Comparison of ENCODE assay signal across 8 cellular contexts in the genomic region with DNA sequence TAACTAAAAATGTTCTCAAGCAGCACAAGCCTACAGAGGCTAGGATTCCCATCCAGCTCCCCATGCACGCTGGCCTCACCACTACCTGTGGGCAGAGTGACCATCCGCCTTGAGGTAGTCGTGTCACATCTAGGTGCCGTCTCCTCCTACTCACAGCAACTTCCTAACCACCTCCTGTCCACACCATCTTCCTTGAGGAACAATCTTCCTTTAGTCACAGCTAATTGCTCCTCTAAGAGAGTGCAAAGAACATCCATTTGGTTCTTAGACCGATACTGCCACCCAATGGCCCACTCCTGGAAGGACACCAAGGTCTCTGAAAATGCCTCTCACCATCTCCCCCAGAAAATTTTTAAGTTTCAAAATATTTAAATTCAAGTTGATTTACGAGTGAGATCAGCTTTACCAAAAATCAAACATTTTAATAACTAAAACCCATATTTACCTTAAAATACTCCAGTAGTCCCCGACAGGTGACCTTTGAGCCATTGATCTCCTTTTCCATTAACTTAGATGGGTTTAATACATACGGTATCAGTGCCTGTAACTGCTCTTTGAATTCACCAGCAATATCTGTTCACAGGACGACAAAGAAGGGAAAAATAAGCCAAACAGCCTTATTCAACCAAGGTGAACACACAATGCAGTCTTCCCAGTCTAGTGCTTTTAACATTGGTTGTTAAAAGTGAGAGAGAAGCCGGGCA. TPM values are rescaled to one million over a fixed set of nuclear protein-coding genes. Genes with fewer than 3 reads are reported as not detected.
DNase-seq lines count a peak whose midpoint lies in the region; ATAC-seq, FAIRE-seq and TF ChIP-seq lines count a peak whose summit lies in the region.

No MANE protein-coding gene starts in this region.

- ATAC-seq in GM18861 (IDR thresholded peaks at IDR 0.05; ENCODE audit: unreplicated experiment), result no peak

- TF ChIP-seq POLR2A in GM12891 (IDR thresholded peaks at IDR 0.05; ENCODE audit: low read depth, low read length), result no peak

- DNase-seq in A172 (ENCODE audit: low spot score) (peak; percentile 65), GM12891 (ENCODE audit: insufficient read length, low spot score) (peak; percentile 37), NCI-H526 treated with DMSO at 0.1 percent for 48 hours (lab: John Stamatoyannopoulos, UW) (peak; percentile 17), dermis microvascular lymphatic vessel endothelial cell (ENCODE audit: low read depth in 2 of 2) (peak; percentile 23 to 64), medulla oblongata (ENCODE audit: extremely low spot score) (peak; percentile 91)
- peak; percentile 66 to 70 for DNase-seq in activated CD4-positive, alpha-beta T cell treated with anti-CD3 and anti-CD28 coated beads, Interleukin-2, amount 50 U/mL, for 48 hours
- peak; percentile 14 to 27 for DNase-seq in stimulated activated CD8-positive, alpha-beta memory T cell treated with anti-CD3 and anti-CD28 coated beads, Interleukin-15, amount 100 ng/mL, for 4 hours (ENCODE audit: low read depth in 2 of 2)

- peak; percentile 75 for FAIRE-seq in GM12891 (lab: Jason Lieb, UNC)

TF ChIP-seq in GM12891, 5 proteins besides CTCF, POLR2A, EP300 and RAD21:
- TF ChIP-seq POU2F2 (IDR thresholded peaks at IDR 0.05; ENCODE audit: low read depth, low read length) (no peak), TAF1 (IDR thresholded peaks at IDR 0.05; ENCODE audit: low read depth, low read length) (no peak), SPI1 (IDR thresholded peaks at IDR 0.05; ENCODE audit: low read depth, low read length) (no peak), PAX5 (IDR thresholded peaks at IDR 0.05; ENCODE audit: insufficient read depth, low read length, severe bottlenecking) (no peak), POLR2AphosphoS5 (IDR thresholded peaks at IDR 0.05; ENCODE audit: low read depth, low read length) (no peak)

RNA-seq across cellular contexts. Expression of gene PLAAT3, which starts 21.7 kb away (rescaled TPM):
- 45.4 and 60.1 TPM in 2 replicates for total RNA-seq in A172 (2014; rRNA removed; shearing (Covaris generic))
- polyA plus RNA-seq in GM12891 (2012; ENCODE audit: low read depth, missing spikeins), result 15.7 TPM
- total RNA-seq in dermis microvascular lymphatic vessel endothelial cell, result 66.6 and 77.4 TPM in 2 replicates

RNA-seq across cellular contexts. Expression of gene ATL3, which starts 35.3 kb away (rescaled TPM):
- total RNA-seq in A172 (2014; rRNA removed; shearing (Covaris generic)), result 111 and 121 TPM in 2 replicates
- 8.0 TPM for polyA plus RNA-seq in GM12891 (2012; ENCODE audit: low read depth, missing spikeins)
- total RNA-seq in dermis microvascular lymphatic vessel endothelial cell, result 85.6 and 87.2 TPM in 2 replicates

RNA-seq across cellular contexts. Expression of gene RTN3, which starts 45.4 kb away (rescaled TPM):
- 79.0 and 79.3 TPM in 2 replicates for total RNA-seq in A172 (2014; rRNA removed; shearing (Covaris generic))
- polyA plus RNA-seq in GM12891 (2012; ENCODE audit: low read depth, missing spikeins), result 33.7 TPM
- 34.1 and 47.5 TPM in 2 replicates for total RNA-seq in dermis microvascular lymphatic vessel endothelial cell

Comparison
In these comparisons a context has a peak if more than half of its experiments do, and no peak if none do; other contexts are left out.
1. DNase-seq: peak in every context shown above with its lines; median percentile 91 in medulla oblongata; 68 in activated CD4-positive, alpha-beta T cell treated with anti-CD3 and anti-CD28 coated beads, Interleukin-2, amount 50 U/mL, for 48 hours; 65 in A172; 44 in dermis microvascular lymphatic vessel endothelial cell; 37 in GM12891; 20 in stimulated activated CD8-positive, alpha-beta memory T cell treated with anti-CD3 and anti-CD28 coated beads, Interleukin-15, amount 100 ng/mL, for 4 hours; 17 in NCI-H526 treated with DMSO at 0.1 percent for 48 hours.